In the genomic region with DNA sequence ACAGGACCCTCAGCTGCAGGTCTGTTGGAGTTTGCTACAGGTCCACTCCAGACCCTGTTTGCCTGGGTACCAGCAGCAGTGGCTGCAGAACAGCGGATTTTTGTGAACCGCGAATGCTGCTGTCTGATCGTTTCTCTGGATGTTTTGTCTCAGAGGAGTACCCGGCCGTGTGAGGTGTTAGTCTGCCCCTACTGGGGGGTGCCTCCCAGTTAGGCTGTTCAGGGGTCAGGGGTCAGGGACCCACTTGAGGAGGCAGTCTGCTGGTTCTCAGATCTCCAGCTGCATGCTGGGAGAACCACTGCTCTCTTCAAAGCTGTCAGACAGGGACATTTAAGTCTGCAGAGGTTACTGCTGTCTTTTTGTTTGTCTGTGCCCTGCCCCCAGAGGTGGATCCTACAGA, we compare ENCODE assay signal across 1 cellular context. TPM values are rescaled to one million over a fixed set of nuclear protein-coding genes. Genes with fewer than 3 reads are reported as not detected.
"Had no signal": no experiment of that assay in that cellular context is flagged by ENCODE, and none has a peak within 500 bp of the region (broad histone marks: within the 10 kb centered on the region; RNA-seq: fewer than 3 reads in every experiment).

No MANE protein-coding gene starts in this region.

RNA-seq across cellular contexts. Expression of a gene that starts 42.2 kb away (rescaled TPM):
- polyA plus RNA-seq: SK-N-SH had no signal
